In genomic region chr15:101455291-101455916, GRCh38 we compare ENCODE assay signal across 8 cellular contexts. TPM values are rescaled to one million over a fixed set of nuclear protein-coding genes. Genes with fewer than 3 reads are reported as not detected.
DNase-seq lines count a peak whose midpoint lies in the region; ATAC-seq and TF ChIP-seq lines count a peak whose summit lies in the region.

No MANE protein-coding gene starts in this region.

- CTCF ChIA-PET in activated CD8-positive, alpha-beta memory T cell treated with anti-CD3 and anti-CD28 coated beads, Interleukin-2, amount 10 ng/mL, durations not matched to agents 7 days and 5 days (lab: Charles Lee) = no interaction called here

- ATAC-seq in activated CD8-positive, alpha-beta memory T cell treated with anti-CD3 and anti-CD28 coated beads, Interleukin-2, amount 10 ng/mL, durations not matched to agents 7 days and 5 days = peak; percentile 27
- peak; percentile 79 for ATAC-seq in activated T-helper 17 cell treated with anti-CD3 and anti-CD28 coated beads, Interleukin-2, amount 50 U/mL, for 72 hours (replicated peaks)
- no peak for ATAC-seq in HG03442 (IDR thresholded peaks at IDR 0.05; ENCODE audit: unreplicated experiment)

- peaks cover 0 to 6% of the 10 kb centered on the region in 2 donors for H3K4me1 ChIP-seq in thyroid gland
- H3K4me1 ChIP-seq in vagina = peaks cover 29% of the 10 kb centered on the region

- H3K4me3 Mint-ChIP-seq in activated CD8-positive, alpha-beta memory T cell treated with anti-CD3 and anti-CD28 coated beads, Interleukin-2, amount 10 ng/mL, durations not matched to agents 7 days and 5 days = no peak overlapping the region
- H3K4me3 Mint-ChIP-seq in activated T-helper 17 cell treated with anti-CD3 and anti-CD28 coated beads, Interleukin-2, amount 50 U/mL, for 72 hours = no peak overlapping the region

- intact Hi-C loops in thyroid gland (cut with DNase I) = no loop called here
- intact Hi-C loops in vagina (cut with DNase I) = no loop called here

- H3K36me3 ChIP-seq in thyroid gland (no peaks in the 10 kb centered on the region), vagina (no peaks in the 10 kb centered on the region)

- no peak overlapping the region for H3K27ac ChIP-seq in thyroid gland
- H3K27ac ChIP-seq in vagina = no peak overlapping the region

- H3K4me3 ChIP-seq in thyroid gland (replicated peaks in 1 of 3) (no peak overlapping the region), vagina (no peak overlapping the region)

- peaks cover 2% of the 10 kb centered on the region for H3K36me3 Mint-ChIP-seq in activated CD8-positive, alpha-beta memory T cell treated with anti-CD3 and anti-CD28 coated beads, Interleukin-2, amount 10 ng/mL, durations not matched to agents 7 days and 5 days
- H3K36me3 Mint-ChIP-seq in activated T-helper 17 cell treated with anti-CD3 and anti-CD28 coated beads, Interleukin-2, amount 50 U/mL, for 72 hours (ENCODE audit: low read depth) = no peaks in the 10 kb centered on the region

- H3K9me3 ChIP-seq in thyroid gland (no peaks in the 10 kb centered on the region), vagina (no peaks in the 10 kb centered on the region)

- no peaks in the 10 kb centered on the region for H3K9me3 Mint-ChIP-seq in activated CD8-positive, alpha-beta memory T cell treated with anti-CD3 and anti-CD28 coated beads, Interleukin-2, amount 10 ng/mL, durations not matched to agents 7 days and 5 days (ENCODE audit: low read depth)
- H3K9me3 Mint-ChIP-seq in activated T-helper 17 cell treated with anti-CD3 and anti-CD28 coated beads, Interleukin-2, amount 50 U/mL, for 72 hours = no peaks in the 10 kb centered on the region

- TF ChIP-seq CTCF in thyroid gland (IDR thresholded peaks at IDR 0.05) = no peak
- no peak for TF ChIP-seq CTCF in vagina (IDR thresholded peaks at IDR 0.05)

- TF ChIP-seq POLR2A in thyroid gland (IDR thresholded peaks at IDR 0.05) = no peak
- TF ChIP-seq POLR2A in vagina (IDR thresholded peaks at IDR 0.05) = no peak

- 37 to 42% methylated on average over 9 of the region's 9 CpGs for WGBS in thyroid gland, 2 donors

- no peak for DNase-seq in activated CD8-positive, alpha-beta memory T cell treated with anti-CD3 and anti-CD28 coated beads, Interleukin-2, amount 10 ng/mL, durations not matched to agents 7 days and 5 days
- DNase-seq in activated CD8-positive, alpha-beta memory T cell treated with anti-CD3 and anti-CD28 coated beads, Interleukin-2, amount 50 U/mL, for 48 hours = no peak
- DNase-seq in islet precursor cell (peak; percentile 54), thyroid gland (peak; percentile 10 to 37), vagina (ENCODE audit: extremely low spot score in 2 of 2) (no peak)
- no peak for DNase-seq in stimulated activated CD4-positive, alpha-beta T cell treated with anti-CD3 and anti-CD28 coated beads, Interleukin-15, amount 100 ng/mL, for 24 hours

- H3K27me3 ChIP-seq in thyroid gland (no peaks in the 10 kb centered on the region), vagina (no peaks in the 10 kb centered on the region)

- peaks cover 23% of the 10 kb centered on the region for H3K27me3 Mint-ChIP-seq in activated CD8-positive, alpha-beta memory T cell treated with anti-CD3 and anti-CD28 coated beads, Interleukin-2, amount 10 ng/mL, durations not matched to agents 7 days and 5 days
- H3K27me3 Mint-ChIP-seq in activated T-helper 17 cell treated with anti-CD3 and anti-CD28 coated beads, Interleukin-2, amount 50 U/mL, for 72 hours = peaks cover 26% of the 10 kb centered on the region

- H3K4me1 Mint-ChIP-seq in activated CD8-positive, alpha-beta memory T cell treated with anti-CD3 and anti-CD28 coated beads, Interleukin-2, amount 10 ng/mL, durations not matched to agents 7 days and 5 days = peaks cover 9% of the 10 kb centered on the region
- peaks cover 10% of the 10 kb centered on the region for H3K4me1 Mint-ChIP-seq in activated T-helper 17 cell treated with anti-CD3 and anti-CD28 coated beads, Interleukin-2, amount 50 U/mL, for 72 hours

- H3K27ac Mint-ChIP-seq in activated CD8-positive, alpha-beta memory T cell treated with anti-CD3 and anti-CD28 coated beads, Interleukin-2, amount 10 ng/mL, durations not matched to agents 7 days and 5 days = no peak overlapping the region
- no peak overlapping the region for H3K27ac Mint-ChIP-seq in activated T-helper 17 cell treated with anti-CD3 and anti-CD28 coated beads, Interleukin-2, amount 50 U/mL, for 72 hours

RNA-seq across cellular contexts. Expression of gene PCSK6, which starts 34.1 kb away (rescaled TPM):
- 1 to 10 TPM in 1 of 2 experiments, under 1 TPM in 1; 0.44 to 1.5 TPM for total RNA-seq in activated CD8-positive, alpha-beta memory T cell treated with anti-CD3 and anti-CD28 coated beads, Interleukin-2, amount 10 ng/mL, durations not matched to agents 7 days and 5 days
- total RNA-seq in activated T-helper 17 cell treated with anti-CD3 and anti-CD28 coated beads, Interleukin-2, amount 50 U/mL, for 72 hours = 1 to 10 TPM in 1 of 2 donors, under 1 TPM in 1; 0.56 to 1.3 TPM
- 10 to 100 TPM in 2 of 4 donors, 1 to 10 TPM in 2; 4.0 to 28.6 (median 17.5) TPM for total RNA-seq in thyroid gland
- 7.4 TPM for total RNA-seq in vagina

Comparison
In these comparisons a context has a peak if more than half of its experiments do, and no peak if none do; other contexts are left out.
1. DNase-seq: peak in islet precursor cell (single experiment) and thyroid gland (2 of 2); none in activated CD8-positive, alpha-beta memory T cell treated with anti-CD3 and anti-CD28 coated beads, Interleukin-2, amount 10 ng/mL, durations not matched to agents 7 days and 5 days (single experiment), activated CD8-positive, alpha-beta memory T cell treated with anti-CD3 and anti-CD28 coated beads, Interleukin-2, amount 50 U/mL, for 48 hours (single experiment), vagina (0 of 2) and stimulated activated CD4-positive, alpha-beta T cell treated with anti-CD3 and anti-CD28 coated beads, Interleukin-15, amount 100 ng/mL, for 24 hours (single experiment).